8 cellular contexts compared by ENCODE assay signal in genomic region chr5:75716715-75717081, GRCh38. TPM values are rescaled to one million over a fixed set of nuclear protein-coding genes. Genes with fewer than 3 reads are reported as not detected.
DNase-seq lines count a peak whose midpoint lies in the region; ATAC-seq, FAIRE-seq and TF ChIP-seq lines count a peak whose summit lies in the region.

No MANE protein-coding gene starts in this region.

- FAIRE-seq in bronchial epithelial cell (lab: Jason Lieb, UNC), result no peak

- peak; percentile 25 for DNase-seq in D341Med (ENCODE audit: low spot score)
- no peak for DNase-seq in bronchial epithelial cell (ENCODE audit: low read depth)
- DNase-seq in mucosa of descending colon, result peak; percentile 26 to 51 (median 33)
- DNase-seq in SK-N-DZ (ENCODE audit: low spot score), result no peak
- no peak for DNase-seq in SHP77 treated with DMSO at 0.1 percent for 48 hours (lab: John Stamatoyannopoulos, UW)
- no peak for DNase-seq in stimulated activated CD4-positive, alpha-beta T cell treated with anti-CD3 and anti-CD28 coated beads, Interleukin-4, amount 100 ng/mL, for 24 hours

- peak overlapping the region; percentile 85 for H3K27ac ChIP-seq in HUES48 (ENCODE audit: low read depth, low read length)

- H3K27me3 ChIP-seq in HUES48 (ENCODE audit: control insufficient read depth, insufficient read depth, low read length) (no peaks in the 10 kb centered on the region), bronchial epithelial cell (ENCODE audit: control insufficient read depth, insufficient read depth, low read length) (no peaks in the 10 kb centered on the region)

- ATAC-seq in GM21381 (IDR thresholded peaks at IDR 0.05; ENCODE audit: unreplicated experiment) (peak; percentile 14), mucosa of descending colon (no peak)

- H3K9me3 ChIP-seq in HUES48 (ENCODE audit: control insufficient read depth, insufficient read depth, low read length), result no peaks in the 10 kb centered on the region
- no peaks in the 10 kb centered on the region for H3K9me3 ChIP-seq in mucosa of descending colon

- intact Hi-C loops in mucosa of descending colon (cut with DNase I, micrococcal nuclease), result no loop called here

- H3K4me3 ChIP-seq in HUES48 (ENCODE audit: low read depth, low read length), result peak overlapping the region; percentile 91
- H3K4me3 ChIP-seq in bronchial epithelial cell (ENCODE audit: low read depth, low read length), result peak overlapping the region; percentile 95
- peak overlapping the region; percentile 42 for H3K4me3 ChIP-seq in mucosa of descending colon

- TF ChIP-seq CTCF in bronchial epithelial cell (IDR thresholded peaks at IDR 0.05; ENCODE audit: insufficient read depth, low read length, severe bottlenecking) (no peak), mucosa of descending colon (IDR thresholded peaks at IDR 0.05) (no peak)

- H3K36me3 ChIP-seq in HUES48 (ENCODE audit: control insufficient read depth, insufficient read depth, low read length) (peaks cover 16% of the 10 kb centered on the region), bronchial epithelial cell (ENCODE audit: control insufficient read depth, insufficient read depth, low read length) (no peaks in the 10 kb centered on the region), mucosa of descending colon (ENCODE audit: low read depth) (no peaks in the 10 kb centered on the region)

- peak overlapping the region; percentile 76 for H3K9ac ChIP-seq in HUES48 (ENCODE audit: low read depth, low read length)

- H3K4me1 ChIP-seq in HUES48 (ENCODE audit: control insufficient read depth, insufficient read depth, low read length), result no peaks in the 10 kb centered on the region; the same call in 1 of the 2 replicates
- H3K4me1 ChIP-seq in mucosa of descending colon (ENCODE audit: low read depth), result peaks cover 7% of the 10 kb centered on the region

RNA-seq across cellular contexts. Expression of gene POC5, which starts 0.5 kb away (rescaled TPM):
- total RNA-seq in bronchial epithelial cell, result 8.3 and 16.3 TPM in 2 replicates
- total RNA-seq in mucosa of descending colon, result 10 to 100 TPM in 1 of 3 donors, 1 to 10 TPM in 2; 7.7 to 13.3 (median 9.5) TPM
- polyA plus RNA-seq in SK-N-DZ (2014; cell fraction: cytosol; rRNA removed), result 52.5 and 75.8 TPM in 2 replicates
- 58.8 and 82.5 TPM in 2 replicates for polyA plus RNA-seq in SK-N-DZ (2014; cell fraction: nucleus; rRNA removed)

Comparison
In these comparisons a context has a peak if more than half of its experiments do, and no peak if none do; other contexts are left out.
1. DNase-seq: peak in D341Med (single experiment) and mucosa of descending colon (3 of 3); none in bronchial epithelial cell (single experiment), SK-N-DZ (single experiment), SHP77 treated with DMSO at 0.1 percent for 48 hours (single experiment) and stimulated activated CD4-positive, alpha-beta T cell treated with anti-CD3 and anti-CD28 coated beads, Interleukin-4, amount 100 ng/mL, for 24 hours (single experiment).
2. H3K4me3 ChIP-seq: peak in every context shown above with its lines; median percentile 95 in bronchial epithelial cell; 91 in HUES48; 42 in mucosa of descending colon.